In genomic region chr1:54519709-54520108, GRCh38 we compare ENCODE assay signal across 1 cellular context.
TF ChIP-seq lines count a peak whose summit lies in the region.

No MANE protein-coding gene starts in this region.

TF ChIP-seq in A549, 52 proteins besides CTCF, POLR2A, EP300 and RAD21 (continued from another document):
- no peak for TF ChIP-seq E2F6 (IDR thresholded peaks at IDR 0.05; ENCODE audit: borderline replicate concordance, low read depth)
- TF ChIP-seq ZFP36 (IDR thresholded peaks at IDR 0.05; ENCODE audit: borderline replicate concordance, partially characterized antibody): no peak
- TF ChIP-seq POLR2AphosphoS2 (conservative IDR thresholded peaks at IDR 0.05; ENCODE audit: low read length): no peak
- TF ChIP-seq CHD4 (IDR thresholded peaks at IDR 0.05; ENCODE audit: borderline replicate concordance): no peak
- no peak for TF ChIP-seq ESRRA (IDR thresholded peaks at IDR 0.05; ENCODE audit: borderline replicate concordance, low read length)
- TF ChIP-seq HDAC2 (IDR thresholded peaks at IDR 0.05): no peak
- no peak for TF ChIP-seq CHD2 (IDR thresholded peaks at IDR 0.05; ENCODE audit: low read length, partially characterized antibody)
- TF ChIP-seq HOXA7 (CRISPR knock-in tag; IDR thresholded peaks at IDR 0.05): no peak
- TF ChIP-seq SMC3 (IDR thresholded peaks at IDR 0.05): no peak
